ENCODE assay signal across 16 cellular contexts in the genomic region with DNA sequence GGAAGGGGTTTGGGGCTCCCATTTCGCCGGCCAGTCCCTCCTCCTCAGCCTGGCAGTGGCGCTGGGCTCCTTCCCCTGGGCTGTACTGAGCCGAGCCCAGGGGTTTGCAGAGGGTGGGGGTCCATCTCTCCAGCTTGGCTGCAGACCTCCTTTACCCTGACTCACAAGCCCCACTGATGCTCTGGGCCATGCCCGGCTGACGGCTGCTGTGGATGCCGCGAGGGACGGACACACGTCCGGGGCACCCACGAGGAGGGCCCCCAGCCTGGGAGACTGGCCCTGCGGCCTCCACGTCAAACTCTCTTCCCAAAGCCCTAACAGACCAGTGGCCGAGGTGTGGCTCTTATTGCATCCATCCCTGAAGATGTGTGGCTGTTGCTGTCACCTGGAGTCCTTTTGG. TPM values are rescaled to one million over a fixed set of nuclear protein-coding genes. Genes with fewer than 3 reads are reported as not detected.
DNase-seq lines count a peak whose midpoint lies in the region; ATAC-seq, FAIRE-seq and TF ChIP-seq lines count a peak whose summit lies in the region.
"Had no signal": no experiment of that assay in that cellular context is flagged by ENCODE, and none has a peak within 500 bp of the region (broad histone marks: within the 10 kb centered on the region; RNA-seq: fewer than 3 reads in every experiment).

No MANE protein-coding gene starts in this region.

- H3K27ac ChIP-seq in IMR-90 (ENCODE audit: insufficient read depth, low read length) (no peak overlapping the region), GM12878 (ENCODE audit: control insufficient read depth, insufficient read depth) (no peak overlapping the region), right atrium auricular region (peak overlapping the region; percentile 72 to 81)
- H3K27ac ChIP-seq: A549 had no signal

- peaks cover 67% of the 10 kb centered on the region for H3K36me3 ChIP-seq in IMR-90 (ENCODE audit: control insufficient read depth, insufficient read depth, low read length)
- H3K36me3 ChIP-seq in GM12878 (ENCODE audit: control insufficient read depth in 2 of 2, insufficient read depth in 2 of 2, low read length in 1 of 2), result peaks cover 0 to 4% of the 10 kb centered on the region in 2 experiments; a peak in 2 of 4 replicates
- peaks cover 29% of the 10 kb centered on the region for H3K36me3 ChIP-seq in right atrium auricular region

- H3K4ac ChIP-seq in IMR-90 (ENCODE audit: low read depth, low read length), result no peak overlapping the region

- TF ChIP-seq POLR2A in IMR-90 (IDR thresholded peaks at IDR 0.05; ENCODE audit: low read depth, low read length) (no peak), GM12878 (IDR thresholded peaks at IDR 0.05; ENCODE audit: low read depth, low read length) (0 out of 2 replicates have a peak, but pooled peaks have one; percentile 4)

- no peak overlapping the region for H4K91ac ChIP-seq in IMR-90 (ENCODE audit: insufficient read depth, low read depth, low read length)

- RAD21 ChIA-PET in GM12878 (lab: Charles Lee; ENCODE audit: unreplicated experiment), result no interaction called here

- H2AK5ac ChIP-seq in IMR-90 (ENCODE audit: low read depth, low read length), result no peak overlapping the region

- ATAC-seq in IMR-90 (ENCODE audit: low read depth), result no peak
- ATAC-seq in GM12878, result no peak
- ATAC-seq in sciatic nerve, result peak; percentile 13
- ATAC-seq in GM18868 (IDR thresholded peaks at IDR 0.05; ENCODE audit: unreplicated experiment), result no peak
- no peak; the same call in 2 of the 3 replicates for ATAC-seq in SK-N-SH treated with all-trans-retinoic acid at 6 μM for 48 hours
- ATAC-seq: A549, PC-3 had no signal

- peak overlapping the region; percentile 89 for H2AK9ac ChIP-seq in IMR-90 (replicated peaks; ENCODE audit: low read depth, low read length, poor library complexity)

- CTCF ChIA-PET in IMR-90 (lab: Yijun Ruan, JAX), result no interaction called here
- CTCF ChIA-PET in GM12878 (lab: Yijun Ruan, JAX), result no interaction called here

- no peaks in the 10 kb centered on the region; the same call in 1 of the 2 replicates for H3K9me1 ChIP-seq in IMR-90 (ENCODE audit: insufficient read depth, low read length)

- H3K79me2 ChIP-seq in GM12878 (ENCODE audit: control insufficient read depth, insufficient read depth, low read length), result no peaks in the 10 kb centered on the region

- TF ChIP-seq CTCF in IMR-90 (conservative IDR thresholded peaks at IDR 0.05; ENCODE audit: low read depth, low read length) (no peak), GM12878 (IDR thresholded peaks at IDR 0.05 in 2 of 3, conservative IDR thresholded peaks at IDR 0.05 in 1 of 3; ENCODE audit: control insufficient read depth in 2 of 3, extremely low read depth in 1 of 3, insufficient read depth in 1 of 3, low read depth in 3 of 3, low read length in 3 of 3) (no peak), right atrium auricular region (IDR thresholded peaks at IDR 0.05) (no peak)

- H3K4me3 ChIP-seq in IMR-90 (ENCODE audit: insufficient read depth, low read depth, low read length), result no peak overlapping the region
- H3K4me3 ChIP-seq in GM12878, result no peak overlapping the region
- no peak overlapping the region for H3K4me3 ChIP-seq in right atrium auricular region
- H3K4me3 ChIP-seq: A549, HAP-1 had no signal

- H3K27me3 ChIP-seq in IMR-90 (ENCODE audit: control insufficient read depth, insufficient read depth, low read length) (no peaks in the 10 kb centered on the region), GM12878 (replicated peaks in 1 of 2; ENCODE audit: control insufficient read depth in 2 of 2, insufficient read depth in 2 of 2, low read length in 1 of 2) (no peaks in the 10 kb centered on the region), right atrium auricular region (no peaks in the 10 kb centered on the region)

- H3K4me2 ChIP-seq in IMR-90 (ENCODE audit: low read depth, low read length) (no peak overlapping the region), GM12878 (ENCODE audit: control insufficient read depth, insufficient read depth) (no peak overlapping the region)
- H3K4me2 ChIP-seq: A549 had no signal

- H3K56ac ChIP-seq in IMR-90 (ENCODE audit: extremely low read depth, insufficient read depth, low read length), result no peak overlapping the region

- H3K9me3 ChIP-seq in IMR-90 (ENCODE audit: control insufficient read depth, insufficient read depth, low read length) (no peaks in the 10 kb centered on the region), GM12878 (replicated peaks; ENCODE audit: control insufficient read depth, insufficient read depth, low read length) (no peaks in the 10 kb centered on the region), right atrium auricular region (no peaks in the 10 kb centered on the region)
- H3K9me3 ChIP-seq: A549, HAP-1 had no signal

- intact Hi-C loops in IMR-90 (cut with micrococcal nuclease), result no loop called here
- intact Hi-C loops in GM12878 (cut with micrococcal nuclease; ENCODE audit: unreplicated experiment), result no loop called here
- intact Hi-C loops in sciatic nerve (cut with DNase I), result no loop called here

- no peak for FAIRE-seq in GM12878 (lab: Jason Lieb, UNC)
- FAIRE-seq: A549 had no signal

- H3K79me1 ChIP-seq in IMR-90 (ENCODE audit: low read depth in 1 of 2, low read length in 2 of 2), result peaks cover 3 to 36% of the 10 kb centered on the region in 2 experiments

- SMC1A ChIA-PET in GM12878 (lab: Charles Lee; ENCODE audit: uncharacterized antibody, unreplicated experiment), result no interaction called here

- H2AFZ ChIP-seq in IMR-90 (replicated peaks; ENCODE audit: low read length, poor library complexity), result no peak overlapping the region
- H2AFZ ChIP-seq in GM12878 (ENCODE audit: control insufficient read depth, low read depth, low read length), result no peak overlapping the region

- in situ Hi-C loops in IMR-90 (cut with MboI; ENCODE audit: low sequenced_read_pairs), result no loop called here
- in situ Hi-C loops in GM12878 (cut with MboI), result no loop called here

- no peak for DNase-seq in IMR-90
- no peak for DNase-seq in GM12878 (ENCODE audit: low read depth, low spot score)
- DNase-seq in right atrium auricular region (ENCODE audit: low spot score), result no peak
- no peak for DNase-seq in sciatic nerve (ENCODE audit: low spot score)
- DNase-seq in NCI-H146 treated with DMSO at 0.1 percent for 48 hours (lab: John Stamatoyannopoulos, UW; ENCODE audit: unreplicated experiment), result no peak
- no peak for DNase-seq in hepatic stellate cell (ENCODE audit: low spot score)
- DNase-seq: DMS79 treated with DMSO at 0.1 percent for 48 hours, NCI-H1417, NCI-H2029, NCI-H2171 treated with DMSO at 0.1 percent for 48 hours, NCI-H446 treated with DMSO at 0.1 percent for 48 hours, PC-3 had no signal

- H4K8ac ChIP-seq in IMR-90 (ENCODE audit: low read depth in 2 of 2, low read length in 2 of 2), result no peak overlapping the region

- TF ChIP-seq RAD21 in IMR-90 (IDR thresholded peaks at IDR 0.05; ENCODE audit: low read length), result no peak
- no peak for TF ChIP-seq RAD21 in GM12878 (IDR thresholded peaks at IDR 0.05; ENCODE audit: insufficient read depth, low read depth, low read length)

- H2BK5ac ChIP-seq in IMR-90 (ENCODE audit: low read depth, low read length, poor library complexity, severe bottlenecking), result no peak overlapping the region

- BruUV-seq in IMR-90 (replicated peaks; lab: Mats Ljungman, UMichigan) (no TSS peak), GM12878 (replicated peaks; lab: Mats Ljungman, UMichigan) (no TSS peak)

- peaks cover 7% of the 10 kb centered on the region; the same call in 1 of the 2 replicates for H3K4me1 ChIP-seq in IMR-90 (ENCODE audit: control insufficient read depth, insufficient read depth, low read length)
- H3K4me1 ChIP-seq in GM12878 (ENCODE audit: control insufficient read depth, insufficient read depth, low read length), result no peaks in the 10 kb centered on the region
- peaks cover 0 to 34% of the 10 kb centered on the region in 2 donors for H3K4me1 ChIP-seq in right atrium auricular region
- H3K4me1 ChIP-seq: A549, HAP-1 had no signal

- H4K5ac ChIP-seq in IMR-90 (ENCODE audit: low read depth, low read length), result no peak overlapping the region

- no peak for TF ChIP-seq EP300 in GM12878 (IDR thresholded peaks at IDR 0.05; ENCODE audit: borderline replicate concordance in 1 of 2, control insufficient read depth in 1 of 2, low read depth in 2 of 2, low read length in 2 of 2)

- no peak overlapping the region for H2BK120ac ChIP-seq in IMR-90 (ENCODE audit: low read depth, low read length)

- POLR2A ChIA-PET in IMR-90 (lab: Charles Lee; ENCODE audit: unreplicated experiment) (no interaction called here), GM12878 (lab: Charles Lee) (no interaction called here)

- H3K23ac ChIP-seq in IMR-90 (ENCODE audit: low read depth, low read length), result no peak overlapping the region

- no CpG with 5 or more reads among the region's 15 CpGs for WGBS in IMR-90 (ENCODE audit: extremely low coverage in 2 of 2, insufficient read length in 1 of 2), 2 experiments
- 90% methylated on average over 15 of the region's 15 CpGs for WGBS in GM12878 (ENCODE audit: insufficient coverage, insufficient replicate concordance, low lambda C conversion rate, missing lambda C conversion rate)

- peaks cover 3% of the 10 kb centered on the region for H4K20me1 ChIP-seq in IMR-90 (ENCODE audit: insufficient read depth, low read length)
- H4K20me1 ChIP-seq in GM12878 (ENCODE audit: control insufficient read depth, insufficient read depth), result no peaks in the 10 kb centered on the region

- no peak overlapping the region for H2BK15ac ChIP-seq in IMR-90 (ENCODE audit: low read depth, low read length)

- dilution Hi-C loops in IMR-90 (cut with HindIII; ENCODE audit: low sequenced_read_pairs, unreplicated experiment), result no loop called here

- no peak overlapping the region for H3K18ac ChIP-seq in IMR-90 (ENCODE audit: low read depth, low read length)

- H2BK20ac ChIP-seq in IMR-90 (ENCODE audit: low read depth, low read length), result no peak overlapping the region

- H3K14ac ChIP-seq in IMR-90 (replicated peaks; ENCODE audit: low read depth, low read length), result no peak overlapping the region

- H3K9ac ChIP-seq in IMR-90 (ENCODE audit: low read depth, low read length), result no peak overlapping the region
- no peak overlapping the region for H3K9ac ChIP-seq in GM12878 (ENCODE audit: control insufficient read depth, insufficient read depth, low read length)

RNA-seq across cellular contexts. Expression of gene PMM1, which starts 14.1 kb away (rescaled TPM):
- total RNA-seq in IMR-90 (2012; rRNA removed) (22.2 and 22.8 TPM in 2 replicates), GM12878 (2014; rRNA removed) (10.2 and 11.1 TPM in 2 replicates), GM12878 (2014; rRNA removed; fragmentation: Illumina TruSeq; extraction: Trizol) (8.1 and 8.2 TPM in 2 replicates), GM12878 (2021) (17.7 and 18.3 TPM in 2 replicates), right atrium auricular region (10 to 100 TPM; 17.3 TPM), sciatic nerve (28.4 TPM)
- polyA plus RNA-seq in IMR-90 (2012; rRNA removed) (92.8 and 103 TPM in 2 replicates), GM12878 (2011; rRNA removed) (26.4 and 32.2 TPM in 2 replicates), GM12878 (2014; fragmentation: Illumina TruSeq; extraction: Trizol) (6.2 and 12.2 TPM in 2 replicates), GM12878 (2014; fragmentation: Nextera tagmentation; extraction: Ambion mirVana) (10 to 100 TPM; 10.5 to 16.1 TPM), GM12878 (2014; rRNA removed) (22.3 and 22.6 TPM in 2 replicates), GM12878 (2016; fragmentation: Nextera tagmentation; extraction: Ambion mirVana) (10 to 100 TPM; 20.5 to 22.7 TPM)
- polyA plus RNA-seq in IMR-90 (2012; cell fraction: cytosol; rRNA removed), result 118 and 174 TPM in 2 replicates
- 167 and 222 TPM in 2 replicates for polyA plus RNA-seq in IMR-90 (2012; cell fraction: nucleus; rRNA removed; ENCODE audit: low replicate concordance)
- 9.0 and 9.7 TPM in 2 replicates for total RNA-seq in GM12878 (2013; cell fraction: nucleolus; rRNA removed)
- polyA plus RNA-seq in GM12878 (2011; ENCODE audit: low read depth), result 16.7 TPM
- 51.7 and 57.1 TPM in 2 replicates for polyA plus RNA-seq in GM12878 (2011; cell fraction: cytosol; rRNA removed)
- 47.0 and 51.2 TPM in 2 replicates for polyA plus RNA-seq in GM12878 (2011; cell fraction: nucleus; rRNA removed)
- polyA plus RNA-seq in GM12878 (2012), result 28.2 and 29.7 TPM in 2 replicates
- polyA minus RNA-seq in GM12878 (2011; rRNA and poly(A)+ RNA removed), result 12.6 and 26.4 TPM in 2 replicates
- polyA minus RNA-seq in GM12878 (2011; cell fraction: cytosol; rRNA and poly(A)+ RNA removed), result 7.5 and 16.2 TPM in 2 replicates
- 10.6 and 15.4 TPM in 2 replicates for polyA minus RNA-seq in GM12878 (2011; cell fraction: nucleus; rRNA and poly(A)+ RNA removed)

RNA-seq across cellular contexts. Expression of gene CSDC2, which starts 14.7 kb away (rescaled TPM):
- 2.5 and 2.8 TPM in 2 replicates for total RNA-seq in IMR-90 (2012; rRNA removed)
- polyA plus RNA-seq in IMR-90 (2012; rRNA removed), result 23.1 and 26.3 TPM in 2 replicates
- polyA plus RNA-seq in IMR-90 (2012; cell fraction: cytosol; rRNA removed), result 13.8 and 28.0 TPM in 2 replicates
- 55.2 and 128 TPM in 2 replicates for polyA plus RNA-seq in IMR-90 (2012; cell fraction: nucleus; rRNA removed; ENCODE audit: low replicate concordance)
- not detected in 2 replicates for total RNA-seq in GM12878 (2013; cell fraction: nucleolus; rRNA removed)
- total RNA-seq in GM12878 (2014; rRNA removed), result not detected in 2 replicates
- total RNA-seq in GM12878 (2014; rRNA removed; fragmentation: Illumina TruSeq; extraction: Trizol), result not detected in 2 replicates
- 0.08 and 0.13 TPM in 2 replicates for total RNA-seq in GM12878 (2021)
- polyA plus RNA-seq in GM12878 (2011; ENCODE audit: low read depth), result not detected
- polyA plus RNA-seq in GM12878 (2011; rRNA removed), result not detected in 2 replicates
- polyA plus RNA-seq in GM12878 (2011; cell fraction: cytosol; rRNA removed), result not detected in 2 replicates
- polyA plus RNA-seq in GM12878 (2011; cell fraction: nucleus; rRNA removed), result not detected in 2 replicates
- polyA plus RNA-seq in GM12878 (2012), result not detected in 2 replicates
- not detected in 2 replicates for polyA plus RNA-seq in GM12878 (2014; fragmentation: Illumina TruSeq; extraction: Trizol)
- polyA plus RNA-seq in GM12878 (2014; fragmentation: Nextera tagmentation; extraction: Ambion mirVana), result not detected
- not detected in 2 replicates for polyA plus RNA-seq in GM12878 (2014; rRNA removed)
- polyA plus RNA-seq in GM12878 (2016; fragmentation: Nextera tagmentation; extraction: Ambion mirVana), result not detected
- not detected in 2 replicates for polyA minus RNA-seq in GM12878 (2011; rRNA and poly(A)+ RNA removed)
- not detected in 2 replicates for polyA minus RNA-seq in GM12878 (2011; cell fraction: cytosol; rRNA and poly(A)+ RNA removed)
- not detected in 2 replicates for polyA minus RNA-seq in GM12878 (2011; cell fraction: nucleus; rRNA and poly(A)+ RNA removed)
- total RNA-seq in right atrium auricular region, result 100 to 1,000 TPM; 257 to 324 TPM
- 1.6 TPM for total RNA-seq in sciatic nerve
- total RNA-seq: PC-3 had no signal

RNA-seq across cellular contexts. Expression of gene POLR3H, which starts 31.3 kb away (rescaled TPM):
- total RNA-seq in IMR-90 (2012; rRNA removed) (37.8 and 39.7 TPM in 2 replicates), GM12878 (2014; rRNA removed) (10.0 and 12.2 TPM in 2 replicates), GM12878 (2014; rRNA removed; fragmentation: Illumina TruSeq; extraction: Trizol) (14.4 and 17.4 TPM in 2 replicates), GM12878 (2021) (36.6 and 40.9 TPM in 2 replicates), right atrium auricular region (10 to 100 TPM; 11.4 to 12.0 TPM), sciatic nerve (26.6 TPM)
- polyA plus RNA-seq in IMR-90 (2012; rRNA removed) (62.1 and 67.8 TPM in 2 replicates), GM12878 (2011; rRNA removed) (15.7 and 29.8 TPM in 2 replicates), GM12878 (2014; fragmentation: Illumina TruSeq; extraction: Trizol) (12.3 and 26.2 TPM in 2 replicates), GM12878 (2014; fragmentation: Nextera tagmentation; extraction: Ambion mirVana) (1 to 10 TPM; 3.5 to 5.8 TPM), GM12878 (2014; rRNA removed) (23.1 and 26.0 TPM in 2 replicates), GM12878 (2016; fragmentation: Nextera tagmentation; extraction: Ambion mirVana) (10 to 100 TPM; 58.7 to 62.7 TPM)
- 47.0 and 48.8 TPM in 2 replicates for polyA plus RNA-seq in IMR-90 (2012; cell fraction: cytosol; rRNA removed)
- polyA plus RNA-seq in IMR-90 (2012; cell fraction: nucleus; rRNA removed; ENCODE audit: low replicate concordance), result 34.7 and 48.2 TPM in 2 replicates
- 25.4 and 28.9 TPM in 2 replicates for total RNA-seq in GM12878 (2013; cell fraction: nucleolus; rRNA removed)
- polyA plus RNA-seq in GM12878 (2011; ENCODE audit: low read depth), result 5.4 TPM
- polyA plus RNA-seq in GM12878 (2011; cell fraction: cytosol; rRNA removed), result 41.0 and 42.2 TPM in 2 replicates
- polyA plus RNA-seq in GM12878 (2011; cell fraction: nucleus; rRNA removed), result 23.0 and 31.0 TPM in 2 replicates
- polyA plus RNA-seq in GM12878 (2012), result 14.0 and 14.6 TPM in 2 replicates
- 23.0 and 37.8 TPM in 2 replicates for polyA minus RNA-seq in GM12878 (2011; rRNA and poly(A)+ RNA removed)
- 6.1 and 9.0 TPM in 2 replicates for polyA minus RNA-seq in GM12878 (2011; cell fraction: cytosol; rRNA and poly(A)+ RNA removed)
- 12.0 and 23.2 TPM in 2 replicates for polyA minus RNA-seq in GM12878 (2011; cell fraction: nucleus; rRNA and poly(A)+ RNA removed)

RNA-seq across cellular contexts. Expression of gene DESI1, which starts 45.3 kb away (rescaled TPM):
- total RNA-seq in IMR-90 (2012; rRNA removed) (14.4 and 14.5 TPM in 2 replicates), GM12878 (2014; rRNA removed) (30.8 and 31.2 TPM in 2 replicates), GM12878 (2014; rRNA removed; fragmentation: Illumina TruSeq; extraction: Trizol) (32.8 and 37.1 TPM in 2 replicates), GM12878 (2021) (48.2 and 51.7 TPM in 2 replicates), right atrium auricular region (10 to 100 TPM; 62.3 to 65.8 TPM), sciatic nerve (28.8 TPM)
- polyA plus RNA-seq in IMR-90 (2012; rRNA removed) (23.6 and 24.9 TPM in 2 replicates), GM12878 (2011; rRNA removed) (29.4 and 33.7 TPM in 2 replicates), GM12878 (2014; fragmentation: Illumina TruSeq; extraction: Trizol) (48.1 and 51.7 TPM in 2 replicates), GM12878 (2014; fragmentation: Nextera tagmentation; extraction: Ambion mirVana) (10 to 100 TPM in 1 of 2 experiments, 1 to 10 TPM in 1; 8.0 to 17.2 TPM), GM12878 (2014; rRNA removed) (44.0 and 46.4 TPM in 2 replicates), GM12878 (2016; fragmentation: Nextera tagmentation; extraction: Ambion mirVana) (10 to 100 TPM; 76.3 to 76.8 TPM)
- 10.3 and 13.7 TPM in 2 replicates for polyA plus RNA-seq in IMR-90 (2012; cell fraction: cytosol; rRNA removed)
- polyA plus RNA-seq in IMR-90 (2012; cell fraction: nucleus; rRNA removed; ENCODE audit: low replicate concordance), result 31.5 and 46.9 TPM in 2 replicates
- total RNA-seq in GM12878 (2013; cell fraction: nucleolus; rRNA removed), result 45.5 and 55.8 TPM in 2 replicates
- 13.5 TPM for polyA plus RNA-seq in GM12878 (2011; ENCODE audit: low read depth)
- 35.2 and 38.2 TPM in 2 replicates for polyA plus RNA-seq in GM12878 (2011; cell fraction: cytosol; rRNA removed)
- 59.5 and 65.2 TPM in 2 replicates for polyA plus RNA-seq in GM12878 (2011; cell fraction: nucleus; rRNA removed)
- polyA plus RNA-seq in GM12878 (2012), result 22.4 and 22.5 TPM in 2 replicates
- 34.8 and 40.6 TPM in 2 replicates for polyA minus RNA-seq in GM12878 (2011; rRNA and poly(A)+ RNA removed)
- polyA minus RNA-seq in GM12878 (2011; cell fraction: cytosol; rRNA and poly(A)+ RNA removed), result 11.0 and 15.1 TPM in 2 replicates
- polyA minus RNA-seq in GM12878 (2011; cell fraction: nucleus; rRNA and poly(A)+ RNA removed), result 17.3 and 32.5 TPM in 2 replicates

RNA-seq across cellular contexts. Expression of gene XRCC6, which starts 45.6 kb away (rescaled TPM):
- total RNA-seq in IMR-90 (2012; rRNA removed) (392 and 401 TPM in 2 replicates), GM12878 (2014; rRNA removed) (360 and 389 TPM in 2 replicates), GM12878 (2014; rRNA removed; fragmentation: Illumina TruSeq; extraction: Trizol) (370 and 398 TPM in 2 replicates), GM12878 (2021) (331 and 336 TPM in 2 replicates), right atrium auricular region (100 to 1,000 TPM; 161 to 174 TPM), sciatic nerve (125 TPM)
- polyA plus RNA-seq in IMR-90 (2012; rRNA removed) (173 and 202 TPM in 2 replicates), GM12878 (2011; rRNA removed) (212 and 219 TPM in 2 replicates), GM12878 (2014; fragmentation: Illumina TruSeq; extraction: Trizol) (443 and 471 TPM in 2 replicates), GM12878 (2014; fragmentation: Nextera tagmentation; extraction: Ambion mirVana) (100 to 1,000 TPM; 186 to 334 TPM), GM12878 (2014; rRNA removed) (327 and 336 TPM in 2 replicates), GM12878 (2016; fragmentation: Nextera tagmentation; extraction: Ambion mirVana) (100 to 1,000 TPM; 683 to 718 TPM)
- 58.5 and 142 TPM in 2 replicates for polyA plus RNA-seq in IMR-90 (2012; cell fraction: cytosol; rRNA removed)
- 19.7 and 77.2 TPM in 2 replicates for polyA plus RNA-seq in IMR-90 (2012; cell fraction: nucleus; rRNA removed; ENCODE audit: low replicate concordance)
- total RNA-seq in GM12878 (2013; cell fraction: nucleolus; rRNA removed), result 96.7 and 104 TPM in 2 replicates
- polyA plus RNA-seq in GM12878 (2011; ENCODE audit: low read depth), result 212 TPM
- polyA plus RNA-seq in GM12878 (2011; cell fraction: cytosol; rRNA removed), result 181 and 199 TPM in 2 replicates
- polyA plus RNA-seq in GM12878 (2011; cell fraction: nucleus; rRNA removed), result 88.3 and 142 TPM in 2 replicates
- 229 and 278 TPM in 2 replicates for polyA plus RNA-seq in GM12878 (2012)
- polyA minus RNA-seq in GM12878 (2011; rRNA and poly(A)+ RNA removed), result 120 and 121 TPM in 2 replicates
- polyA minus RNA-seq in GM12878 (2011; cell fraction: cytosol; rRNA and poly(A)+ RNA removed), result 46.4 and 59.8 TPM in 2 replicates
- polyA minus RNA-seq in GM12878 (2011; cell fraction: nucleus; rRNA and poly(A)+ RNA removed), result 14.6 and 23.8 TPM in 2 replicates

Comparison
In these comparisons a context has a peak if more than half of its experiments do, and no peak if none do; other contexts are left out.
1. H3K27ac ChIP-seq: peak in right atrium auricular region (2 of 2); none in IMR-90 (single experiment) and GM12878 (single experiment).
2. RNA of gene CSDC2, which starts 14.7 kb away (total RNA-seq): 257 to 324 TPM in right atrium auricular region; 2.5 to 2.8 TPM in IMR-90, 1.6 TPM in sciatic nerve (single experiment) and 0.08 to 0.13 TPM in GM12878; every median in the first group is over 10 times any median in the second.